19 cellular contexts compared by ENCODE assay signal in the genomic region with DNA sequence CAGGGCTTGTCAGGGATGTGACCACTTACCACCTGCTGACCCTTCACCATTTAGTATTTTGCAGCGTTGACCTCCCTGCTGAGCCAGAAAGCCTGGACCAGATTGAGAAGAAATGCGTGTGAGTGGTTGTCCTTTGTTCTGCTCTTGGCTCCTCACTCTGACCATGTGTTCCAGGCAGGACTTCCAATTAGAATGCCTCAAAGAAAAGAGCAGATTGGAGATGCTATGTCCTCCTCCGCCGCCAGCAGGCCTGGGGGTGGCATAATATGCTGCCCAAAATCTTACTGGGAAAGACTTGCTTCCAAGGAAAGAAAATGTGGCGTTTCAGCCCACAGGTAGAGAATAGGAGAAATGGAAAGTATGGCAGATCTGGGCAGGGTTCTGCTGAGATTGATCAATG.
"Had no signal": no experiment of that assay in that cellular context is flagged by ENCODE, and none has a peak within 500 bp of the region (broad histone marks: within the 10 kb centered on the region; RNA-seq: fewer than 3 reads in every experiment).

No MANE protein-coding gene starts in this region.

- H3K9me3 ChIP-seq: gastrocnemius medialis, thyroid gland had no signal

- H3K4me1 Mint-ChIP-seq: activated CD4-positive, alpha-beta T cell treated with anti-CD3 and anti-CD28 coated beads for 36 hours; activated naive CD4-positive, alpha-beta T cell treated with anti-CD3 and anti-CD28 coated beads, Interleukin-2, amount 10 ng/mL, durations not matched to agents 7 days and 5 days; activated naive CD8-positive, alpha-beta T cell treated with anti-CD3 and anti-CD28 coated beads, Interleukin-2, amount 50 U/mL, for 24 hours; central memory CD8-positive, alpha-beta T cell; natural killer cell had no signal

- H3K4me3 Mint-ChIP-seq: activated CD4-positive, alpha-beta memory T cell treated with anti-CD3 and anti-CD28 coated beads for 36 hours; activated CD4-positive, alpha-beta T cell treated with anti-CD3 and anti-CD28 coated beads for 36 hours; activated naive CD4-positive, alpha-beta T cell treated with anti-CD3 and anti-CD28 coated beads, Interleukin-2, amount 10 ng/mL, durations not matched to agents 7 days and 5 days; activated naive CD8-positive, alpha-beta T cell treated with anti-CD3 and anti-CD28 coated beads, Interleukin-2, amount 50 U/mL, for 24 hours; central memory CD8-positive, alpha-beta T cell; natural killer cell had no signal

- H3K36me3 ChIP-seq: gastrocnemius medialis, thyroid gland, WERI-Rb-1 had no signal

- ATAC-seq: activated CD4-positive, alpha-beta T cell treated with anti-CD3 and anti-CD28 coated beads for 36 hours; activated naive CD8-positive, alpha-beta T cell treated with anti-CD3 and anti-CD28 coated beads, Interleukin-2, amount 50 U/mL, for 24 hours; gastrocnemius medialis; left cardiac atrium; natural killer cell had no signal

- H3K27me3 Mint-ChIP-seq: activated naive CD4-positive, alpha-beta T cell treated with anti-CD3 and anti-CD28 coated beads, Interleukin-2, amount 10 ng/mL, durations not matched to agents 7 days and 5 days; activated naive CD8-positive, alpha-beta T cell treated with anti-CD3 and anti-CD28 coated beads, Interleukin-2, amount 50 U/mL, for 24 hours; central memory CD8-positive, alpha-beta T cell had no signal

- H3K9me3 Mint-ChIP-seq: activated CD4-positive, alpha-beta memory T cell treated with anti-CD3 and anti-CD28 coated beads for 36 hours; activated naive CD4-positive, alpha-beta T cell treated with anti-CD3 and anti-CD28 coated beads, Interleukin-2, amount 10 ng/mL, durations not matched to agents 7 days and 5 days had no signal

- H3K4me3 ChIP-seq: gastrocnemius medialis, thyroid gland had no signal

- H3K27ac ChIP-seq: gastrocnemius medialis, thyroid gland, WERI-Rb-1 had no signal

- H3K27me3 ChIP-seq: gastrocnemius medialis, thyroid gland had no signal

- H3K36me3 Mint-ChIP-seq: activated CD4-positive, alpha-beta memory T cell treated with anti-CD3 and anti-CD28 coated beads for 36 hours; activated naive CD4-positive, alpha-beta T cell treated with anti-CD3 and anti-CD28 coated beads, Interleukin-2, amount 10 ng/mL, durations not matched to agents 7 days and 5 days; natural killer cell had no signal

- DNase-seq: activated CD4-positive, alpha-beta memory T cell treated with anti-CD3 and anti-CD28 coated beads for 36 hours; activated CD4-positive, alpha-beta T cell treated with anti-CD3 and anti-CD28 coated beads for 36 hours; activated effector memory CD4-positive, alpha-beta T cell treated with Interleukin-2 at 50 U/mL for 16 hours; activated naive CD4-positive, alpha-beta T cell treated with anti-CD3 and anti-CD28 coated beads, Interleukin-2, amount 10 ng/mL, durations not matched to agents 7 days and 5 days; activated naive CD8-positive, alpha-beta T cell treated with anti-CD3 and anti-CD28 coated beads, Interleukin-2, amount 50 U/mL, for 24 hours; activated T-cell treated with anti-CD3 and anti-CD28 coated beads, Interleukin-2, amount 50 U/mL, for 1 hour; aorta; cortex of kidney; effector CD4-positive, alpha-beta T cell; gastrocnemius medialis; left cardiac atrium; natural killer cell; retina; stimulated activated CD8-positive, alpha-beta memory T cell treated with anti-CD3 and anti-CD28 coated beads, Interleukin-4, amount 100 ng/mL, for 48 hours; stimulated activated naive CD4-positive, alpha-beta T cell treated with Interleukin-2 at 50 U/mL for 16 hours; T-helper 2 cell; thyroid gland; WERI-Rb-1 had no signal

- H3K4me1 ChIP-seq: gastrocnemius medialis, thyroid gland had no signal

- H3K27ac Mint-ChIP-seq: activated CD4-positive, alpha-beta memory T cell treated with anti-CD3 and anti-CD28 coated beads for 36 hours; activated CD4-positive, alpha-beta T cell treated with anti-CD3 and anti-CD28 coated beads for 36 hours; activated naive CD4-positive, alpha-beta T cell treated with anti-CD3 and anti-CD28 coated beads, Interleukin-2, amount 10 ng/mL, durations not matched to agents 7 days and 5 days; activated naive CD8-positive, alpha-beta T cell treated with anti-CD3 and anti-CD28 coated beads, Interleukin-2, amount 50 U/mL, for 24 hours; natural killer cell had no signal
